In the genomic region with DNA sequence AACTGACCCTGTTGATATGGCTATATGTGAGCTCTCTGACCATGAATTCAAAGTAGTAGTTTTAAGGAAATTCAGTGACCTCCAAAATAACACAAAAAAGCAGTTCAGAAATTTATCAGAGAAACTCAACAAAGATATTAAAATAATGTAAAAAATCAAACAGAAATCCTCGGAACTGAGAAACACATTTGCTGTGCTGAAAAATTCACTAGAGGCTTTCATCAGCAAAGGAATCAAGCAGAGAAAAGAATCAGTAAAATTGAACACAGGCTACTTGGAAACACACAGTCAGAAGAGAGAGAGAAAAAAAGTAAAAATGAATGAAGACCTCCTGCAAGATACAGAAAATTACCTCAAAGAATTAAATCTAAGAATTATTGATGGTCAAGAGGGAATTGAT, we compare ENCODE assay signal across 8 cellular contexts.
"Had no signal": no experiment of that assay in that cellular context is flagged by ENCODE, and none has a peak within 500 bp of the region (broad histone marks: within the 10 kb centered on the region; RNA-seq: fewer than 3 reads in every experiment).

No MANE protein-coding gene starts in this region.

- H3K4me3 ChIP-seq: GM12878 had no signal

- ATAC-seq: GM12878 had no signal

- DNase-seq: GDM1, GF-D8 had no signal

- FAIRE-seq: G401.6, GM12878, GM12891, GM12892, GM18507, GM19239 had no signal
